Comparison of ENCODE assay signal across 13 cellular contexts in genomic region chr12:88552672-88553079, GRCh38. TPM values are rescaled to one million over a fixed set of nuclear protein-coding genes. Genes with fewer than 3 reads are reported as not detected.
DNase-seq lines count a peak whose midpoint lies in the region; ATAC-seq and TF ChIP-seq lines count a peak whose summit lies in the region.
"Had no signal": no experiment of that assay in that cellular context is flagged by ENCODE, and none has a peak within 500 bp of the region (broad histone marks: within the 10 kb centered on the region; RNA-seq: fewer than 3 reads in every experiment).

No MANE protein-coding gene starts in this region.

- H3K4me1 ChIP-seq in lower lobe of right lung, result peaks cover 52% of the 10 kb centered on the region
- H3K4me1 ChIP-seq in urinary bladder (ENCODE audit: insufficient read depth), result peaks cover 2% of the 10 kb centered on the region

- no peak overlapping the region for H3K4me3 ChIP-seq in lower lobe of right lung
- no peak overlapping the region for H3K4me3 ChIP-seq in urinary bladder (ENCODE audit: low read depth, low read length)
- H3K4me3 ChIP-seq: colonic mucosa had no signal

- H3K27me3 ChIP-seq in lower lobe of right lung (ENCODE audit: low read depth), result no peaks in the 10 kb centered on the region
- H3K27me3 ChIP-seq: colonic mucosa had no signal

- 8% methylated on average over 2 of the region's 2 CpGs for WGBS in urinary bladder

- peak; percentile 39 to 73 for ATAC-seq in lower lobe of right lung
- ATAC-seq: right cardiac atrium had no signal

- H3K9me3 ChIP-seq in lower lobe of right lung, result no peaks in the 10 kb centered on the region
- H3K9me3 ChIP-seq: colonic mucosa had no signal

- intact Hi-C loops in lower lobe of right lung (cut with DNase I), result no loop called here

- DNase-seq in HT-29 (ENCODE audit: low spot score) (peak; percentile 27), dedifferentiated amniotic fluid mesenchymal stem cell (ENCODE audit: extremely low spot score) (peak; percentile 38), lower lobe of right lung (no peak), pons (ENCODE audit: low spot score) (no peak), NOMO-1 (lab: John Stamatoyannopoulos, UW; ENCODE audit: unreplicated experiment in 2 of 2) (no peak), AG08396 (ENCODE audit: low spot score) (no peak)
- DNase-seq: activated B cell treated with CpG ODN at 0.5 μM for 24 hours, activated T-cell treated with anti-CD3 and anti-CD28 coated beads for 4 hours, colonic mucosa, NCI-H1048, NCI-H345, right cardiac atrium had no signal

- H3K27ac ChIP-seq in lower lobe of right lung (peak overlapping the region; percentile 9), urinary bladder (ENCODE audit: low read depth) (peak overlapping the region; percentile 5)
- H3K27ac ChIP-seq: colonic mucosa had no signal

- no peak for TF ChIP-seq CTCF in lower lobe of right lung (IDR thresholded peaks at IDR 0.05)

- H3K36me3 ChIP-seq in lower lobe of right lung (no peaks in the 10 kb centered on the region), urinary bladder (ENCODE audit: insufficient read depth) (no peaks in the 10 kb centered on the region)
- H3K36me3 ChIP-seq: colonic mucosa had no signal

RNA-seq across cellular contexts. Expression of gene KITLG, which starts 27.6 kb away (rescaled TPM):
- total RNA-seq in HT-29 (2014; rRNA removed; shearing (Covaris generic)), result 37.8 and 42.1 TPM in 2 replicates
- total RNA-seq in lower lobe of right lung (77.5 TPM), urinary bladder (75.7 TPM)
- 25.3 TPM for polyA plus RNA-seq in urinary bladder
- total RNA-seq: activated B cell treated with CpG ODN at 0.5 μM for 24 hours had no signal

Comparison
In these comparisons a context has a peak if more than half of its experiments do, and no peak if none do; other contexts are left out.
1. DNase-seq: peak in HT-29 (single experiment) and dedifferentiated amniotic fluid mesenchymal stem cell (single experiment); none in lower lobe of right lung (single experiment), pons (single experiment), NOMO-1 (0 of 2) and AG08396 (single experiment).